In genomic region chr12:71848212-71848611, GRCh38 we compare ENCODE assay signal across 14 cellular contexts. TPM values are rescaled to one million over a fixed set of nuclear protein-coding genes. Genes with fewer than 3 reads are reported as not detected.
DNase-seq lines count a peak whose midpoint lies in the region; ATAC-seq and TF ChIP-seq lines count a peak whose summit lies in the region.
"Had no signal": no experiment of that assay in that cellular context is flagged by ENCODE, and none has a peak within 500 bp of the region (broad histone marks: within the 10 kb centered on the region; RNA-seq: fewer than 3 reads in every experiment).

No MANE protein-coding gene starts in this region.

- TF ChIP-seq CTCF in HFFc6 (IDR thresholded peaks at IDR 0.05) (no peak), RWPE2 (IDR thresholded peaks at IDR 0.05; ENCODE audit: poor library complexity, severe bottlenecking) (no peak), osteocyte (IDR thresholded peaks at IDR 0.05) (no peak), Calu3 (IDR thresholded peaks at IDR 0.05; ENCODE audit: unreplicated experiment) (no peak), smooth muscle cell (IDR thresholded peaks at IDR 0.05; ENCODE audit: borderline replicate concordance, insufficient read depth, poor library complexity, severe bottlenecking) (no peak)

- H3K79me2 ChIP-seq in smooth muscle cell (ENCODE audit: low read depth) = peaks cover 94% of the 10 kb centered on the region

- H3K27ac ChIP-seq in RWPE2 (ENCODE audit: poor library complexity, severe bottlenecking) (no peak overlapping the region), smooth muscle cell (ENCODE audit: low read depth) (no peak overlapping the region)

- H3K4me2 ChIP-seq in smooth muscle cell = no peak overlapping the region

- H3F3A ChIP-seq in smooth muscle cell (ENCODE audit: low read depth) = no peaks in the 10 kb centered on the region

- peaks cover 6% of the 10 kb centered on the region; the same call in 1 of the 2 replicates for H3K36me3 ChIP-seq in RWPE2 (ENCODE audit: low read depth)
- H3K36me3 ChIP-seq in smooth muscle cell (ENCODE audit: low read depth) = no peaks in the 10 kb centered on the region

- POLR2A ChIA-PET in activated CD4-positive, alpha-beta memory T cell treated with anti-CD3 and anti-CD28 coated beads for 36 hours (lab: Charles Lee) = interaction anchor here (3.0 kb wide), 1 partner anchor 9 kb away, joined by 11 read pairs; the partner anchor contains the start of gene TBC1D15
- POLR2A ChIA-PET in activated CD4-positive, alpha-beta memory T cell treated with anti-CD3 and anti-CD28 coated beads, Interleukin-2, amount 10 ng/mL, durations not matched to agents 7 days and 5 days (lab: Charles Lee) = no interaction called here

- H3K4me3 ChIP-seq in RWPE2 (ENCODE audit: severe bottlenecking) = no peak overlapping the region
- H3K4me3 ChIP-seq in smooth muscle cell = no peak overlapping the region

- no peak overlapping the region for H3K9ac ChIP-seq in smooth muscle cell (ENCODE audit: low read depth)

- H3K4me3 Mint-ChIP-seq in activated CD4-positive, alpha-beta memory T cell treated with anti-CD3 and anti-CD28 coated beads for 36 hours = no peak overlapping the region
- H3K4me3 Mint-ChIP-seq in activated CD4-positive, alpha-beta memory T cell treated with anti-CD3 and anti-CD28 coated beads, Interleukin-2, amount 10 ng/mL, durations not matched to agents 7 days and 5 days = no peak overlapping the region
- 0 out of 2 replicates have a peak overlapping the region, but pooled peaks have one; percentile 1 for H3K4me3 Mint-ChIP-seq in HFFc6
- no peak overlapping the region for H3K4me3 Mint-ChIP-seq in osteocyte (ENCODE audit: unreplicated experiment)
- H3K4me3 Mint-ChIP-seq in Calu3 (ENCODE audit: low read depth, unreplicated experiment) = no peak overlapping the region
- H3K4me3 Mint-ChIP-seq: CD4-positive, CD25-positive, alpha-beta regulatory T cell; nephron progenitor cell had no signal

- no TSS peak for BruUV-seq in Calu3 (replicated peaks; lab: Mats Ljungman, UMichigan)

- peaks cover 31% of the 10 kb centered on the region for H3K36me3 Mint-ChIP-seq in activated CD4-positive, alpha-beta memory T cell treated with anti-CD3 and anti-CD28 coated beads for 36 hours
- peaks cover 43% of the 10 kb centered on the region for H3K36me3 Mint-ChIP-seq in activated CD4-positive, alpha-beta memory T cell treated with anti-CD3 and anti-CD28 coated beads, Interleukin-2, amount 10 ng/mL, durations not matched to agents 7 days and 5 days (ENCODE audit: low read depth)
- H3K36me3 Mint-ChIP-seq in HFFc6 (ENCODE audit: low read depth) (peaks cover 27% of the 10 kb centered on the region), osteocyte (ENCODE audit: unreplicated experiment) (peaks cover 15% of the 10 kb centered on the region), Calu3 (ENCODE audit: insufficient read depth, unreplicated experiment) (peaks cover 28% of the 10 kb centered on the region)

- peaks cover 12% of the 10 kb centered on the region for H3K9me3 Mint-ChIP-seq in activated CD4-positive, alpha-beta memory T cell treated with anti-CD3 and anti-CD28 coated beads for 36 hours
- H3K9me3 Mint-ChIP-seq in activated CD4-positive, alpha-beta memory T cell treated with anti-CD3 and anti-CD28 coated beads, Interleukin-2, amount 10 ng/mL, durations not matched to agents 7 days and 5 days = peaks cover 21% of the 10 kb centered on the region
- H3K9me3 Mint-ChIP-seq in HFFc6 (no peaks in the 10 kb centered on the region), osteocyte (ENCODE audit: unreplicated experiment) (no peaks in the 10 kb centered on the region), Calu3 (ENCODE audit: low read depth, unreplicated experiment) (peaks cover 8% of the 10 kb centered on the region)

- H3K27me3 Mint-ChIP-seq in activated CD4-positive, alpha-beta memory T cell treated with anti-CD3 and anti-CD28 coated beads for 36 hours = no peaks in the 10 kb centered on the region
- H3K27me3 Mint-ChIP-seq in activated CD4-positive, alpha-beta memory T cell treated with anti-CD3 and anti-CD28 coated beads, Interleukin-2, amount 10 ng/mL, durations not matched to agents 7 days and 5 days = no peaks in the 10 kb centered on the region
- H3K27me3 Mint-ChIP-seq in HFFc6 (ENCODE audit: insufficient read depth) (no peaks in the 10 kb centered on the region), osteocyte (ENCODE audit: unreplicated experiment) (no peaks in the 10 kb centered on the region), Calu3 (ENCODE audit: unreplicated experiment) (no peaks in the 10 kb centered on the region)
- H3K27me3 Mint-ChIP-seq: CD4-positive, CD25-positive, alpha-beta regulatory T cell had no signal

- H3K4me1 ChIP-seq in RWPE2 (ENCODE audit: insufficient read depth, poor library complexity, severe bottlenecking) (peaks cover 8% of the 10 kb centered on the region), smooth muscle cell (ENCODE audit: low read depth) (no peaks in the 10 kb centered on the region)

- DNase-seq in activated CD4-positive, alpha-beta memory T cell treated with anti-CD3 and anti-CD28 coated beads for 36 hours = no peak
- DNase-seq in activated CD4-positive, alpha-beta memory T cell treated with anti-CD3 and anti-CD28 coated beads, Interleukin-2, amount 10 ng/mL, durations not matched to agents 7 days and 5 days = no peak
- DNase-seq in HFFc6 (no peak), RWPE2 (ENCODE audit: low spot score) (no peak), osteocyte (ENCODE audit: extremely low spot score, unreplicated experiment) (no peak), Calu3 (no peak), smooth muscle cell (lab: John Stamatoyannopoulos, UW; ENCODE audit: unreplicated experiment) (no peak)
- DNase-seq in activated CD8-positive, alpha-beta memory T cell treated with anti-CD3 and anti-CD28 coated beads, Interleukin-2, amount 50 U/mL, for 48 hours = no peak
- DNase-seq: CD4-positive, CD25-positive, alpha-beta regulatory T cell; MM.1S; NCI-H2029 treated with DMSO at 0.1 percent for 48 hours; NCI-H748 treated with DMSO at 0.1 percent for 48 hours; nephron progenitor cell; stimulated activated CD4-positive, alpha-beta T cell treated with anti-CD3 and anti-CD28 coated beads, Interleukin-1b, Interleukin-23, amount 100 ng/mL, for 48 hours had no signal

- H4K20me1 ChIP-seq in smooth muscle cell (ENCODE audit: low read depth) = peaks cover 86% of the 10 kb centered on the region

- peak; percentile 75 for ATAC-seq in RWPE2 (ENCODE audit: low read depth)

- H3K4me1 Mint-ChIP-seq in activated CD4-positive, alpha-beta memory T cell treated with anti-CD3 and anti-CD28 coated beads for 36 hours (ENCODE audit: low read depth) = peaks cover 24% of the 10 kb centered on the region
- peaks cover 8% of the 10 kb centered on the region for H3K4me1 Mint-ChIP-seq in activated CD4-positive, alpha-beta memory T cell treated with anti-CD3 and anti-CD28 coated beads, Interleukin-2, amount 10 ng/mL, durations not matched to agents 7 days and 5 days
- peaks cover 22% of the 10 kb centered on the region for H3K4me1 Mint-ChIP-seq in HFFc6 (ENCODE audit: low read depth)
- H3K4me1 Mint-ChIP-seq in osteocyte (ENCODE audit: unreplicated experiment) = peaks cover 16% of the 10 kb centered on the region
- H3K4me1 Mint-ChIP-seq in Calu3 (ENCODE audit: low read depth, unreplicated experiment) = peaks cover 9% of the 10 kb centered on the region
- H3K4me1 Mint-ChIP-seq: nephron progenitor cell had no signal

- intact Hi-C loops in activated CD4-positive, alpha-beta memory T cell treated with anti-CD3 and anti-CD28 coated beads for 36 hours (cut with micrococcal nuclease) = loop anchor here (1.0 kb wide), 1 partner anchor 9 kb away; the partner anchor contains the start of gene TBC1D15
- intact Hi-C loops in Calu3 (cut with micrococcal nuclease; ENCODE audit: unreplicated experiment) = loop anchor here (5.0 kb wide), 1 partner anchor 51 kb away; no protein-coding TSS in a partner anchor

- CTCF ChIA-PET in activated CD4-positive, alpha-beta memory T cell treated with anti-CD3 and anti-CD28 coated beads for 36 hours (lab: Charles Lee) = interaction anchor here (2.7 kb wide), 1 partner anchor 68 kb away, joined by 12 read pairs; no protein-coding TSS in a partner anchor
- CTCF ChIA-PET in activated CD4-positive, alpha-beta memory T cell treated with anti-CD3 and anti-CD28 coated beads, Interleukin-2, amount 10 ng/mL, durations not matched to agents 7 days and 5 days (lab: Charles Lee) = interaction anchor here (1.3 to 2.8 kb wide), 3 partner anchors 28 to 68 kb away, joined by 3 to 33 read pairs (median 9); no protein-coding TSS in a partner anchor
- CTCF ChIA-PET in Calu3 (lab: Charles Lee) = interaction anchor here (3.4 kb wide), 1 partner anchor 68 kb away, joined by 31 read pairs; no protein-coding TSS in a partner anchor

- peak overlapping the region; percentile 46 for H3K27ac Mint-ChIP-seq in activated CD4-positive, alpha-beta memory T cell treated with anti-CD3 and anti-CD28 coated beads for 36 hours
- H3K27ac Mint-ChIP-seq in activated CD4-positive, alpha-beta memory T cell treated with anti-CD3 and anti-CD28 coated beads, Interleukin-2, amount 10 ng/mL, durations not matched to agents 7 days and 5 days = no peak overlapping the region
- H3K27ac Mint-ChIP-seq in HFFc6 (peak overlapping the region; percentile 0; the same call in 1 of the 2 replicates), osteocyte (ENCODE audit: unreplicated experiment) (peak overlapping the region; percentile 23), Calu3 (ENCODE audit: unreplicated experiment) (no peak overlapping the region)
- H3K27ac Mint-ChIP-seq: CD4-positive, CD25-positive, alpha-beta regulatory T cell; nephron progenitor cell had no signal

- H3K9me3 ChIP-seq in RWPE2 (ENCODE audit: severe bottlenecking) (no peaks in the 10 kb centered on the region), smooth muscle cell (replicated peaks; ENCODE audit: low read depth) (no peaks in the 10 kb centered on the region)

- H2AFZ ChIP-seq in smooth muscle cell (ENCODE audit: low read depth) = no peak overlapping the region

- no peaks in the 10 kb centered on the region for H3K27me3 ChIP-seq in RWPE2 (ENCODE audit: insufficient read depth, poor library complexity, severe bottlenecking)
- H3K27me3 ChIP-seq in smooth muscle cell (ENCODE audit: low read depth) = no peaks in the 10 kb centered on the region

RNA-seq across cellular contexts. Expression of gene TBC1D15, which starts 8.7 kb away (rescaled TPM):
- 10 to 100 TPM; 54.9 to 57.6 TPM for total RNA-seq in activated CD4-positive, alpha-beta memory T cell treated with anti-CD3 and anti-CD28 coated beads for 36 hours
- total RNA-seq in activated CD4-positive, alpha-beta memory T cell treated with anti-CD3 and anti-CD28 coated beads, Interleukin-2, amount 10 ng/mL, durations not matched to agents 7 days and 5 days = 10 to 100 TPM; 60.6 to 67.3 TPM
- total RNA-seq in HFFc6 (2021; fragmentation: NEBNext Ultra II Directional; extraction: Animal tissue kit (Norgen Biotek cat#: 25700)) = 10 to 100 TPM; 27.3 to 39.1 (median 32.9) TPM
- total RNA-seq in osteocyte = 50.9 and 52.2 TPM in 2 replicates
- total RNA-seq in Calu3 (2022) = 105 and 113 TPM in 2 replicates
- 28.1 and 28.6 TPM in 2 replicates for total RNA-seq in smooth muscle cell
- polyA plus RNA-seq in smooth muscle cell = 14.3 and 23.3 TPM in 2 replicates

Comparison
In these comparisons a context has a peak if more than half of its experiments do, and no peak if none do; other contexts are left out.
1. H3K27ac Mint-ChIP-seq: peak in activated CD4-positive, alpha-beta memory T cell treated with anti-CD3 and anti-CD28 coated beads for 36 hours (single experiment), HFFc6 (single experiment) and osteocyte (single experiment); none in activated CD4-positive, alpha-beta memory T cell treated with anti-CD3 and anti-CD28 coated beads, Interleukin-2, amount 10 ng/mL, durations not matched to agents 7 days and 5 days (single experiment) and Calu3 (single experiment).